In genomic region chr19:52785506-52785905, GRCh38 we compare ENCODE assay signal across 8 cellular contexts. TPM values are rescaled to one million over a fixed set of nuclear protein-coding genes. Genes with fewer than 3 reads are reported as not detected.
DNase-seq lines count a peak whose midpoint lies in the region; ATAC-seq and TF ChIP-seq lines count a peak whose summit lies in the region.

No MANE protein-coding gene starts in this region.

- no peak for ATAC-seq in activated T-cell treated with anti-CD3 and anti-CD28 coated beads, Interleukin-2, amount 50 U/mL, for 72 hours (replicated peaks in 1 of 2)

- H3K4me3 Mint-ChIP-seq in activated T-cell treated with anti-CD3 and anti-CD28 coated beads, Interleukin-2, amount 50 U/mL, for 72 hours = peak overlapping the region; percentile 85 to 90
- H3K4me3 Mint-ChIP-seq in activated CD4-positive, alpha-beta memory T cell treated with anti-CD3 and anti-CD28 coated beads, Interleukin-2, amount 10 ng/mL, durations not matched to agents 7 days and 5 days = peak overlapping the region; percentile 87

- H3K36me3 ChIP-seq in iPS-20b (ENCODE audit: insufficient read depth, low read depth, low read length) (no peaks in the 10 kb centered on the region), thyroid gland (no peaks in the 10 kb centered on the region)

- H3K36me3 Mint-ChIP-seq in activated T-cell treated with anti-CD3 and anti-CD28 coated beads, Interleukin-2, amount 50 U/mL, for 72 hours (ENCODE audit: insufficient read depth in 2 of 2) = peaks cover 21 to 33% of the 10 kb centered on the region in 2 donors
- peaks cover 52% of the 10 kb centered on the region for H3K36me3 Mint-ChIP-seq in activated CD4-positive, alpha-beta memory T cell treated with anti-CD3 and anti-CD28 coated beads, Interleukin-2, amount 10 ng/mL, durations not matched to agents 7 days and 5 days (ENCODE audit: low read depth)

- WGBS in thyroid gland, 2 donors = 83 to 88% methylated on average over 3 of the region's 3 CpGs

- H3K27me3 Mint-ChIP-seq in activated T-cell treated with anti-CD3 and anti-CD28 coated beads, Interleukin-2, amount 50 U/mL, for 72 hours (ENCODE audit: low read depth) = no peaks in the 10 kb centered on the region
- no peaks in the 10 kb centered on the region for H3K27me3 Mint-ChIP-seq in activated CD4-positive, alpha-beta memory T cell treated with anti-CD3 and anti-CD28 coated beads, Interleukin-2, amount 10 ng/mL, durations not matched to agents 7 days and 5 days

- H3K4me3 ChIP-seq in iPS-20b (ENCODE audit: low read length) (peak overlapping the region; percentile 90), thyroid gland (replicated peaks in 1 of 3) (peak overlapping the region in 2 of 3 donors; percentile 72 to 74)

- H3K9me3 ChIP-seq in iPS-20b (ENCODE audit: insufficient read depth, low read depth, low read length) (no peaks in the 10 kb centered on the region), thyroid gland (no peaks in the 10 kb centered on the region)

- no peak for DNase-seq in activated T-cell treated with anti-CD3 and anti-CD28 coated beads, Interleukin-2, amount 50 U/mL, for 72 hours
- no peak for DNase-seq in activated T-cell treated with anti-CD3 and anti-CD28 coated beads, Interleukin-2, amount 50 U/mL, for 1 hour
- DNase-seq in activated CD4-positive, alpha-beta memory T cell treated with anti-CD3 and anti-CD28 coated beads, Interleukin-2, amount 10 ng/mL, durations not matched to agents 7 days and 5 days = no peak
- DNase-seq in thyroid gland (no peak), NCI-H524 (lab: John Stamatoyannopoulos, UW) (no peak), cortex of kidney (lab: John Stamatoyannopoulos, UW) (no peak)
- DNase-seq in activated CD8-positive, alpha-beta memory T cell treated with anti-CD3 and anti-CD28 coated beads, Interleukin-2, amount 50 U/mL, for 48 hours = no peak

- no peak overlapping the region for H3K9ac ChIP-seq in iPS-20b (ENCODE audit: low read depth, low read length)

- TF ChIP-seq POLR2A in thyroid gland (IDR thresholded peaks at IDR 0.05) = no peak

- peak overlapping the region; percentile 76 for H3K27ac Mint-ChIP-seq in activated T-cell treated with anti-CD3 and anti-CD28 coated beads, Interleukin-2, amount 50 U/mL, for 72 hours
- no peak overlapping the region for H3K27ac Mint-ChIP-seq in activated CD4-positive, alpha-beta memory T cell treated with anti-CD3 and anti-CD28 coated beads, Interleukin-2, amount 10 ng/mL, durations not matched to agents 7 days and 5 days

- H3K4me1 ChIP-seq in iPS-20b (ENCODE audit: insufficient read depth, low read length) (no peaks in the 10 kb centered on the region), thyroid gland (peaks cover 0 to 8% of the 10 kb centered on the region in 2 donors)

- intact Hi-C loops in thyroid gland (cut with DNase I) = no loop called here

- peaks cover 31% of the 10 kb centered on the region for H3K4me1 Mint-ChIP-seq in activated T-cell treated with anti-CD3 and anti-CD28 coated beads, Interleukin-2, amount 50 U/mL, for 72 hours (ENCODE audit: low read depth)
- peaks cover 33% of the 10 kb centered on the region for H3K4me1 Mint-ChIP-seq in activated CD4-positive, alpha-beta memory T cell treated with anti-CD3 and anti-CD28 coated beads, Interleukin-2, amount 10 ng/mL, durations not matched to agents 7 days and 5 days

- H3K27ac ChIP-seq in iPS-20b (ENCODE audit: low read length) = no peak overlapping the region
- H3K27ac ChIP-seq in thyroid gland = no peak overlapping the region

- CTCF ChIA-PET in activated CD4-positive, alpha-beta memory T cell treated with anti-CD3 and anti-CD28 coated beads, Interleukin-2, amount 10 ng/mL, durations not matched to agents 7 days and 5 days (lab: Charles Lee) = no interaction called here

- peaks cover 5 to 10% of the 10 kb centered on the region in 2 donors for H3K9me3 Mint-ChIP-seq in activated T-cell treated with anti-CD3 and anti-CD28 coated beads, Interleukin-2, amount 50 U/mL, for 72 hours
- H3K9me3 Mint-ChIP-seq in activated CD4-positive, alpha-beta memory T cell treated with anti-CD3 and anti-CD28 coated beads, Interleukin-2, amount 10 ng/mL, durations not matched to agents 7 days and 5 days = peaks cover 46% of the 10 kb centered on the region

- POLR2A ChIA-PET in activated CD4-positive, alpha-beta memory T cell treated with anti-CD3 and anti-CD28 coated beads, Interleukin-2, amount 10 ng/mL, durations not matched to agents 7 days and 5 days (lab: Charles Lee) = no interaction called here

- no peak for TF ChIP-seq CTCF in thyroid gland (IDR thresholded peaks at IDR 0.05)

- H3K27me3 ChIP-seq in iPS-20b (ENCODE audit: insufficient read depth, low read length) (peaks cover 21% of the 10 kb centered on the region; the same call in 1 of the 2 replicates), thyroid gland (no peaks in the 10 kb centered on the region)

RNA-seq across cellular contexts. Expression of gene ZNF600, which starts 1.1 kb away (rescaled TPM):
- 10 to 100 TPM; 14.1 to 20.9 TPM for total RNA-seq in activated T-cell treated with anti-CD3 and anti-CD28 coated beads, Interleukin-2, amount 50 U/mL, for 72 hours
- total RNA-seq in activated CD4-positive, alpha-beta memory T cell treated with anti-CD3 and anti-CD28 coated beads, Interleukin-2, amount 10 ng/mL, durations not matched to agents 7 days and 5 days = 10 to 100 TPM; 16.9 to 17.5 TPM
- 10 to 100 TPM in 3 of 4 donors, 1 to 10 TPM in 1; 8.8 to 15.3 (median 12.4) TPM for total RNA-seq in thyroid gland

RNA-seq across cellular contexts. Expression of gene ZNF28, which starts 35.9 kb away (rescaled TPM):
- 10 to 100 TPM; 13.3 to 17.8 TPM for total RNA-seq in activated T-cell treated with anti-CD3 and anti-CD28 coated beads, Interleukin-2, amount 50 U/mL, for 72 hours
- 10 to 100 TPM; 18.0 to 24.5 TPM for total RNA-seq in activated CD4-positive, alpha-beta memory T cell treated with anti-CD3 and anti-CD28 coated beads, Interleukin-2, amount 10 ng/mL, durations not matched to agents 7 days and 5 days
- 10 to 100 TPM; 14.4 to 22.8 (median 21.6) TPM for total RNA-seq in thyroid gland

RNA-seq across cellular contexts. Expression of gene ZNF611, which starts 50.7 kb away (rescaled TPM):
- total RNA-seq in activated T-cell treated with anti-CD3 and anti-CD28 coated beads, Interleukin-2, amount 50 U/mL, for 72 hours = 10 to 100 TPM; 21.3 to 24.7 TPM
- 10 to 100 TPM; 26.6 TPM for total RNA-seq in activated CD4-positive, alpha-beta memory T cell treated with anti-CD3 and anti-CD28 coated beads, Interleukin-2, amount 10 ng/mL, durations not matched to agents 7 days and 5 days
- 10 to 100 TPM; 12.8 to 34.8 (median 24.5) TPM for total RNA-seq in thyroid gland
